Comparison of ENCODE assay signal across 1 cellular context in genomic region chr20:23396961-23397620, GRCh38.
TF ChIP-seq lines count a peak whose summit lies in the region.

No MANE protein-coding gene starts in this region.

TF ChIP-seq in endothelial cell of umbilical vein, 7 proteins besides CTCF, POLR2A, EP300 and RAD21:
- TF ChIP-seq POLR2AphosphoS5 (IDR thresholded peaks at IDR 0.05; ENCODE audit: insufficient read depth, low read depth, low read length) (no peak), MAX (IDR thresholded peaks at IDR 0.05; ENCODE audit: insufficient read depth, insufficient read length) (no peak), FOS (IDR thresholded peaks at IDR 0.05; ENCODE audit: borderline replicate concordance, insufficient read depth, low read length) (no peak), MYC (IDR thresholded peaks at IDR 0.05; ENCODE audit: low read depth, low read length) (no peak), JUN (IDR thresholded peaks at IDR 0.05; ENCODE audit: borderline replicate concordance, insufficient read depth, insufficient read length, low read depth) (no peak), GATA2 (IDR thresholded peaks at IDR 0.05; ENCODE audit: insufficient read depth, insufficient read length, low read depth, low read length) (no peak), EZH2 (IDR thresholded peaks at IDR 0.05; ENCODE audit: borderline replicate concordance, low read depth, low read length, severe bottlenecking) (no peak)
